In genomic region chr19:4938461-4938860, GRCh38 we compare ENCODE assay signal across 10 cellular contexts. TPM values are rescaled to one million over a fixed set of nuclear protein-coding genes. Genes with fewer than 3 reads are reported as not detected.
"Had no signal": no experiment of that assay in that cellular context is flagged by ENCODE, and none has a peak within 500 bp of the region (broad histone marks: within the 10 kb centered on the region; RNA-seq: fewer than 3 reads in every experiment).

No MANE protein-coding gene starts in this region.

RNA-seq across cellular contexts. Expression of gene ARRDC5, which starts 35.8 kb away (rescaled TPM):
- total RNA-seq: chondrocyte, endodermal cell, esophagus mucosa, gastrocnemius medialis, glomerular endothelial cell, kidney epithelial cell, left ventricle myocardium superior, lung microvascular endothelial cell, mesothelial cell of epicardium had no signal
- polyA plus RNA-seq: keratinocyte had no signal
